Comparison of ENCODE assay signal across 8 cellular contexts in the genomic region with DNA sequence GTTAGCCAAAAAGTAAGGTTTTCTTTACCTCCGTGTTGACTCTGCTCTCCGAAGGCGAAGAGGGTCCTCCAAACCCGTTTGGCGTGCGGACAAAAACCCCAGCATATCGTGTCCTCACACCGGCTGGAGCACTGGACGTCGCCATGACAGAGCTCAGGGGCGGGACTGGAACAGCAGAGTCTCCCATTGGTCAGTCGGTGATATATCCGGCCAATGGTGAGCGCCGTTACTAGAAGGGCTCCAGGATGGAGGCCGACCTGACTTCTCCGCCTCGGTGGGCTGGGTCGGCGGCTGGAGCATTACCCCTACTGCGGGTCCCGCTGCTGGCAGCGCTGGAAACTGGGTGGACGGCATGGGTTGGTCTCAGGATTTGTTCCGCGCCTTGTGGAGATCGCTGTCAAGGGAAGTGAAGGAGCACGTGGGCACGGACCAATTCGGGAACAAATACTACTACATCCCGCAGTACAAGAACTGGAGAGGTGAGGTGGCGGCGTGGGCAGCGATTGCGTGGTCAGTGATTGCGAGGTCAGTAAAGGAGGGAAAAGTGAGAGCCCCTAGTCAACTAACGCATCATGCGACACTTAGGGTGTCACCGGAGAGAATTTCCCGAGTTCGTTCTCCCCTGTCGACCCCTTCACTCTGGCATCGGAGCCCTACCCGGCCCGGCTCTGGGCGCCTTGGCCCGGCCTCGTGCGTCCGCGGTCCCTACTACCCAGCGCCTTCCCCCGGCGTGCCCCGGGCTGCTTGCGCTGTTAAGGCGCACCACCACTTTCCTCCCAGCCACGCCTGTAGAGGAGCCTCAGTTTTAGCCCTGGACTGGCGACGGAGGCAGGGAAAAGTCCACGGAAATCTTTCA. TPM values are rescaled to one million over a fixed set of nuclear protein-coding genes. Genes with fewer than 3 reads are reported as not detected.
DNase-seq lines count a peak whose midpoint lies in the region; ATAC-seq and TF ChIP-seq lines count a peak whose summit lies in the region.

ERCC8 (minus strand) TSS at position 167 of the 856 bp plus-strand sequence; CDS start at position 105, 62 bp downstream.
A gene with protein sequence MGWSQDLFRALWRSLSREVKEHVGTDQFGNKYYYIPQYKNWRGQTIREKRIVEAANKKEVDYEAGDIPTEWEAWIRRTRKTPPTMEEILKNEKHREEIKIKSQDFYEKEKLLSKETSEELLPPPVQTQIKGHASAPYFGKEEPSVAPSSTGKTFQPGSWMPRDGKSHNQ (plus strand): TSS at position 302 of the 856 bp plus-strand sequence. CDS start 51 bp downstream, at position 353.

- no peaks in the 10 kb centered on the region for H3K9me3 ChIP-seq in mucosa of stomach (ENCODE audit: control insufficient read depth, low read length)

- peaks cover 6% of the 10 kb centered on the region for H3K4me1 ChIP-seq in mucosa of stomach (ENCODE audit: control insufficient read depth, insufficient read depth, low read length)

- peak within 1 kb of the TSS; percentile 80 for H3K9ac ChIP-seq in mucosa of stomach (ENCODE audit: low read length)

- H3K27me3 ChIP-seq in mucosa of stomach (ENCODE audit: control insufficient read depth, insufficient read depth, low read length): no peaks in the 10 kb centered on the region

- TF ChIP-seq EP300 in Ishikawa (IDR thresholded peaks at IDR 0.05; ENCODE audit: borderline replicate concordance): no peak

- H3K4me3 ChIP-seq in mucosa of stomach (ENCODE audit: low read length): peak within 1 kb of the TSS; percentile 87

- ATAC-seq in GM21619 (IDR thresholded peaks at IDR 0.05; ENCODE audit: unreplicated experiment) (peak; percentile 100), esophagus mucosa (peak; percentile 99)

- peak; percentile 43 for DNase-seq in DMS153 treated with DMSO at 0.1 percent for 48 hours (lab: John Stamatoyannopoulos, UW; ENCODE audit: unreplicated experiment)
- DNase-seq in OCI-M2 (lab: John Stamatoyannopoulos, UW; ENCODE audit: unreplicated experiment): peak; percentile 39
- peak; percentile 77 for DNase-seq in activated T-cell treated with anti-CD3 and anti-CD28 coated beads for 48 hours (ENCODE audit: low read depth)
- DNase-seq in stimulated activated CD8-positive, alpha-beta memory T cell treated with anti-CD3 and anti-CD28 coated beads, Interleukin-4, amount 100 ng/mL, for 48 hours: peak; percentile 88

- no peak for TF ChIP-seq RAD21 in Ishikawa (IDR thresholded peaks at IDR 0.05; ENCODE audit: low read depth)

- H3K36me3 ChIP-seq in mucosa of stomach (ENCODE audit: control insufficient read depth, insufficient read depth, low read length): no peaks in the 10 kb centered on the region

TF ChIP-seq in Ishikawa, 13 proteins besides CTCF, POLR2A, EP300 and RAD21:
- TF ChIP-seq YY1 (IDR thresholded peaks at IDR 0.05; ENCODE audit: low read depth) (peak; percentile 97), CEBPB (IDR thresholded peaks at IDR 0.05) (no peak), TAF1 (IDR thresholded peaks at IDR 0.05; ENCODE audit: low read depth) (peak; percentile 77), NFIC (IDR thresholded peaks at IDR 0.05) (no peak)
- TF ChIP-seq, protein P1, sequence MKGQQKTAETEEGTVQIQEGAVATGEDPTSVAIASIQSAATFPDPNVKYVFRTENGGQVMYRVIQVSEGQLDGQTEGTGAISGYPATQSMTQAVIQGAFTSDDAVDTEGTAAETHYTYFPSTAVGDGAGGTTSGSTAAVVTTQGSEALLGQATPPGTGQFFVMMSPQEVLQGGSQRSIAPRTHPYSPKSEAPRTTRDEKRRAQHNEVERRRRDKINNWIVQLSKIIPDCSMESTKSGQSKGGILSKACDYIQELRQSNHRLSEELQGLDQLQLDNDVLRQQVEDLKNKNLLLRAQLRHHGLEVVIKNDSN (IDR thresholded peaks at IDR 0.05): no peak
- TF ChIP-seq, protein P2, sequence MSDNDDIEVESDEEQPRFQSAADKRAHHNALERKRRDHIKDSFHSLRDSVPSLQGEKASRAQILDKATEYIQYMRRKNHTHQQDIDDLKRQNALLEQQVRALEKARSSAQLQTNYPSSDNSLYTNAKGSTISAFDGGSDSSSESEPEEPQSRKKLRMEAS (IDR thresholded peaks at IDR 0.05): peak; percentile 69

RNA-seq across cellular contexts. Expression of gene ERCC8, which starts in this region (rescaled TPM):
- total RNA-seq in esophagus mucosa: 8.5 TPM

RNA-seq across cellular contexts. Expression of the second gene that starts in this region (rescaled TPM):
- 26.5 TPM for total RNA-seq in esophagus mucosa

Comparison
In these comparisons a context has a peak if more than half of its experiments do, and no peak if none do; other contexts are left out.
1. Peak in every context shown above with its lines: DNase-seq, ATAC-seq and H3K4me3 ChIP-seq.